Comparison of ENCODE assay signal across 29 cellular contexts in the genomic region with DNA sequence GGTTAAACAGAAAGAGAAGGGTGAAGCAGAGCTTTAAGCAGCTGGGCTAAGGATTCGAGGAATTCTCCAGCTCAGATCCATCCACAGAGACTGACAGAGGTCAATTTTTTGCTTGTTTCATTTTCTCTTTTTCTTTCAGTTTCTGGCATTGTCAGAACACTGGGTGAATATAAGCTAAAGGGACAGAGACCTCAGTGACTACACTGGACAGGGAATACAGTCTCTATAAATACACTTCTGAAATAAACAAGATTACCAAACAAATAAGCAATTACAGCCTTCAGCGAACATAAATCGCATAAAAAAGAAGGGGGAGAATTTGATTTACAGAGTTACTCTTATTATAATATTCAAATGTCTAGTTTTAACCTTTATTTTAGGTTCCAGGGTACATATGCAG.
"Had no signal": no experiment of that assay in that cellular context is flagged by ENCODE, and none has a peak within 500 bp of the region (broad histone marks: within the 10 kb centered on the region; RNA-seq: fewer than 3 reads in every experiment).

No MANE protein-coding gene starts in this region.

- H3K4me3 ChIP-seq: left lung, lower lobe of right lung, neural progenitor cell, psoas muscle, skin epidermis, stomach, testis, thyroid gland, upper lobe of right lung had no signal

- H3K27ac ChIP-seq: left lung, lower lobe of right lung, neural progenitor cell, neutrophil, parathyroid adenoma, psoas muscle, skin epidermis, stomach, testis, thyroid gland, upper lobe of right lung had no signal

- H3K36me3 ChIP-seq: left lung, lower lobe of right lung, neural progenitor cell, neutrophil, stomach, thyroid gland, upper lobe of right lung had no signal

- H3K27me3 ChIP-seq: left lung, stomach, testis, thyroid gland, upper lobe of right lung had no signal

- H3K9ac ChIP-seq: neural progenitor cell, parathyroid adenoma had no signal

- H3K79me2 ChIP-seq: parathyroid adenoma had no signal

- FAIRE-seq: islet of Langerhans, kidney, urothelium cell line had no signal

- ATAC-seq: left colon; left lung; lower lobe of right lung; naive thymus-derived CD8-positive, alpha-beta T cell; psoas muscle; sciatic nerve; stimulated activated naive B cell treated with anti-CD40 and anti-IgM and Interleukin-4, amounts not matched to agents 10 μg/mL and 1 μg/mL and 100 μg/mL, for 72 hours; stimulated activated naive CD8-positive, alpha-beta T cell treated with anti-CD3 and anti-CD28 coated beads, Interleukin-15, Interleukin-2, amounts not matched to agents 100 U/mL and 50 U/mL, for 24 hours; upper lobe of right lung had no signal

- H3K4me1 ChIP-seq: neural progenitor cell had no signal

- H3K9me3 ChIP-seq: neutrophil, testis, thyroid gland, upper lobe of right lung had no signal

- DNase-seq: hypothalamus; immature natural killer cell; kidney; left colon; left lung; lower lobe of right lung; mammary epithelial cell; mesenchymal stem cell; naive thymus-derived CD8-positive, alpha-beta T cell; occipital lobe; psoas muscle; stimulated activated CD4-positive, alpha-beta T cell treated with anti-CD3 and anti-CD28 coated beads, Interleukin-12 subunit alpha, Interleukin-12 subunit beta, amount 100 ng/mL, for 4 hours; stimulated activated CD4-positive, alpha-beta T cell treated with anti-CD3 and anti-CD28 coated beads, Interleukin-15, amount 100 ng/mL, for 24 hours; stimulated activated CD4-positive, alpha-beta T cell treated with anti-CD3 and anti-CD28 coated beads, Interleukin-2, amount 100 ng/mL, for 24 hours; stimulated activated CD4-positive, alpha-beta T cell treated with anti-CD3 and anti-CD28 coated beads, Interleukin-4, amount 100 ng/mL, for 1 hour; stimulated activated naive B cell treated with anti-CD40 and anti-IgM and Interleukin-4, amounts not matched to agents 10 μg/mL and 1 μg/mL and 100 μg/mL, for 72 hours; stimulated activated naive CD8-positive, alpha-beta T cell treated with anti-CD3 and anti-CD28 coated beads, Interleukin-15, Interleukin-2, amounts not matched to agents 100 U/mL and 50 U/mL, for 24 hours; stomach; testis; thyroid gland; trophoblast cell; upper lobe of right lung had no signal

- H3K4me2 ChIP-seq: neural progenitor cell had no signal

- H2AFZ ChIP-seq: neural progenitor cell, parathyroid adenoma had no signal
